In the genomic region with DNA sequence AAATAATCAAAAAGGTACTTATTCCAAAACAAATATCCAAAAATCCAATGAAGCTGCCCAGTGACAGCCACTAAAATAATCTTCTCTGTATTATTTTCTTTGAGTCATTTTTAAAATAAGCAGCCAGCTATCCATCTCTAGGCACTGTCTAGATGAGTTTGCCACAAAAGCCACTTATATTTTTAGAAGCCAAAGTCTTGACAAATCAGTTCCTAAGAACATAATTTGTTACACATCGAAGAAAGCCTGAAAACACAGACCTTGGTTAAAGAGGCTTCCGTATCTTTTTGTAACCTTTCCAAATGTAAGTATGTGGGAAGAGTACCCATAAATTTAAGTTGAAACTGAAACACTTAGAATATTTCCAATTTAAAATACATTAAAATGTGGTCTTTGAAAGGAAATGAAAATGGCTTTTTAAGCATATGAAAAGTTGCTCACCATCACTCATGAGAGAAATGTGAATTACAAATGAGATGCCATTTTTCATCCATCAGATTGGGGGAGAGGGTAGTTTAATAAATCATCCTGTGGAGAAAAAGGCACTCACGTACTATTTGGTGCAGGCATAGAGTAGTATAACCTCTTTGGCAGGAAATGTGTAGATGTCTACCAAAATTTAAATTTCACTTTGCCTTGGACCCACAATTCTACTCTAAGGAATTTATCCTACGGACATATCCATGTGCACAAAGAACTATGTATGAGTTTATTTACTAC, we compare ENCODE assay signal across 19 cellular contexts.
A peak's percentile ranks its signal among the peaks of the same experiment; 100 is the strongest.
DNase-seq lines count a peak whose midpoint lies in the region; ATAC-seq and TF ChIP-seq lines count a peak whose summit lies in the region.
"Had no signal": no experiment of that assay in that cellular context is flagged by ENCODE, and none has a peak within 500 bp of the region (broad histone marks: within the 10 kb centered on the region; RNA-seq: fewer than 3 reads in every experiment).

No MANE protein-coding gene starts in this region.

- peak; percentile 1 for DNase-seq in AG09309 (ENCODE audit: low read depth)
- DNase-seq in activated CD8-positive, alpha-beta T cell treated with anti-CD3 and anti-CD28 coated beads for 36 hours: no peak
- DNase-seq in hepatic stellate cell (ENCODE audit: low spot score): peak; percentile 12
- DNase-seq in inferior parietal cortex (ENCODE audit: extremely low spot score): no peak
- DNase-seq in NCI-H2029 treated with DMSO at 0.1 percent for 48 hours (lab: John Stamatoyannopoulos, UW): no peak
- no peak for DNase-seq in neural progenitor cell (ENCODE audit: low spot score)
- DNase-seq: activated gamma-delta T cell; effector memory CD8-positive, alpha-beta T cell; H7; kidney glomerular epithelial cell; NCI-H748 treated with DMSO at 0.1 percent for 48 hours; Peyer's patch; stimulated activated CD4-positive, alpha-beta T cell treated with anti-CD3 and anti-CD28 coated beads, Interleukin-2, amount 100 ng/mL, for 48 hours had no signal

- H3K4me1 ChIP-seq in neural progenitor cell: no peaks in the 10 kb centered on the region

- no peak overlapping the region for H3K4me2 ChIP-seq in neural progenitor cell

- H3K4me3 ChIP-seq in AG09309 (ENCODE audit: control insufficient read depth, low read depth, low read length): no peak overlapping the region
- H3K4me3 ChIP-seq in neural progenitor cell: no peak overlapping the region
- H3K4me3 ChIP-seq: cardiac muscle cell, Peyer's patch had no signal

- no peaks in the 10 kb centered on the region for H3K9me3 Mint-ChIP-seq in activated CD8-positive, alpha-beta T cell treated with anti-CD3 and anti-CD28 coated beads for 36 hours
- H3K9me3 Mint-ChIP-seq in neural progenitor cell: no peaks in the 10 kb centered on the region
- H3K9me3 Mint-ChIP-seq: effector memory CD8-positive, alpha-beta T cell; mesothelial cell of epicardium had no signal

- no peaks in the 10 kb centered on the region for H3K27me3 ChIP-seq in neural progenitor cell
- H3K27me3 ChIP-seq: cardiac muscle cell, Peyer's patch had no signal

- no peaks in the 10 kb centered on the region for H3K36me3 ChIP-seq in neural progenitor cell
- H3K36me3 ChIP-seq: cardiac muscle cell, Peyer's patch had no signal

- H3K36me3 Mint-ChIP-seq in activated CD8-positive, alpha-beta T cell treated with anti-CD3 and anti-CD28 coated beads for 36 hours (ENCODE audit: low read depth): peaks cover 18% of the 10 kb centered on the region
- peaks cover 3% of the 10 kb centered on the region for H3K36me3 Mint-ChIP-seq in neural progenitor cell

- no peak overlapping the region for H3K27ac ChIP-seq in neural progenitor cell
- H3K27ac ChIP-seq: Peyer's patch had no signal

- POLR2A ChIA-PET in activated CD8-positive, alpha-beta T cell treated with anti-CD3 and anti-CD28 coated beads for 36 hours (lab: Charles Lee): no interaction called here

- CTCF ChIA-PET in activated CD8-positive, alpha-beta T cell treated with anti-CD3 and anti-CD28 coated beads for 36 hours (lab: Charles Lee): interaction anchor here (0.9 kb wide), 1 partner anchor 36 kb away, joined by 3 read pairs; no protein-coding TSS in a partner anchor

- H3K27me3 Mint-ChIP-seq in activated CD8-positive, alpha-beta T cell treated with anti-CD3 and anti-CD28 coated beads for 36 hours: no peaks in the 10 kb centered on the region
- H3K27me3 Mint-ChIP-seq in neural progenitor cell (ENCODE audit: insufficient read depth, low read depth): no peaks in the 10 kb centered on the region
- H3K27me3 Mint-ChIP-seq: effector memory CD8-positive, alpha-beta T cell had no signal

- H3F3A ChIP-seq in neural progenitor cell (ENCODE audit: low read depth): no peaks in the 10 kb centered on the region

- peak overlapping the region; percentile 57 for H3K27ac Mint-ChIP-seq in activated CD8-positive, alpha-beta T cell treated with anti-CD3 and anti-CD28 coated beads for 36 hours
- no peak overlapping the region for H3K27ac Mint-ChIP-seq in neural progenitor cell
- H3K27ac Mint-ChIP-seq: mesothelial cell of epicardium had no signal

- ATAC-seq in GM18511 (IDR thresholded peaks at IDR 0.05; ENCODE audit: unreplicated experiment) (peak; percentile 55), HG03039 (IDR thresholded peaks at IDR 0.05; ENCODE audit: unreplicated experiment) (no peak)
- peak; percentile 49 for ATAC-seq in activated CD8-positive, alpha-beta T cell treated with anti-CD3 and anti-CD28 coated beads for 36 hours
- ATAC-seq: effector memory CD8-positive, alpha-beta T cell; HepG2; sciatic nerve had no signal

- no peaks in the 10 kb centered on the region for H3K9me3 ChIP-seq in neural progenitor cell (ENCODE audit: low read depth)
- H3K9me3 ChIP-seq: Peyer's patch had no signal

- H2AFZ ChIP-seq in neural progenitor cell (replicated peaks): no peak overlapping the region

- H3K4me1 Mint-ChIP-seq in activated CD8-positive, alpha-beta T cell treated with anti-CD3 and anti-CD28 coated beads for 36 hours (ENCODE audit: low read depth): peaks cover 54% of the 10 kb centered on the region
- peaks cover 6% of the 10 kb centered on the region for H3K4me1 Mint-ChIP-seq in neural progenitor cell

- no peak for TF ChIP-seq CTCF in AG09309 (IDR thresholded peaks at IDR 0.05; ENCODE audit: control insufficient read depth, insufficient read depth, low read depth, low read length, missing control alignments)
- TF ChIP-seq CTCF in activated CD8-positive, alpha-beta T cell treated with anti-CD3 and anti-CD28 coated beads for 36 hours (IDR thresholded peaks at IDR 0.05): no peak
- TF ChIP-seq CTCF in neural progenitor cell (IDR thresholded peaks at IDR 0.05): no peak

- no peaks in the 10 kb centered on the region for H3K79me2 ChIP-seq in neural progenitor cell (ENCODE audit: low read depth)

- H4K20me1 ChIP-seq in neural progenitor cell (ENCODE audit: low read depth): no peaks in the 10 kb centered on the region

- no peak overlapping the region for H3K9ac ChIP-seq in neural progenitor cell

- H3K4me3 Mint-ChIP-seq in activated CD8-positive, alpha-beta T cell treated with anti-CD3 and anti-CD28 coated beads for 36 hours: peak overlapping the region; percentile 23
- no peak overlapping the region for H3K4me3 Mint-ChIP-seq in neural progenitor cell
- H3K4me3 Mint-ChIP-seq: effector memory CD8-positive, alpha-beta T cell; mesothelial cell of epicardium had no signal

- intact Hi-C loops in activated CD8-positive, alpha-beta T cell treated with anti-CD3 and anti-CD28 coated beads for 36 hours (cut with micrococcal nuclease): no loop called here

Comparison
In these comparisons a context has a peak if more than half of its experiments do, and no peak if none do; other contexts are left out.
1. DNase-seq: peak in AG09309 (single experiment) and hepatic stellate cell (single experiment); none in activated CD8-positive, alpha-beta T cell treated with anti-CD3 and anti-CD28 coated beads for 36 hours (single experiment), inferior parietal cortex (single experiment), NCI-H2029 treated with DMSO at 0.1 percent for 48 hours (single experiment) and neural progenitor cell (single experiment).